ENCODE assay signal across 9 cellular contexts in the genomic region with DNA sequence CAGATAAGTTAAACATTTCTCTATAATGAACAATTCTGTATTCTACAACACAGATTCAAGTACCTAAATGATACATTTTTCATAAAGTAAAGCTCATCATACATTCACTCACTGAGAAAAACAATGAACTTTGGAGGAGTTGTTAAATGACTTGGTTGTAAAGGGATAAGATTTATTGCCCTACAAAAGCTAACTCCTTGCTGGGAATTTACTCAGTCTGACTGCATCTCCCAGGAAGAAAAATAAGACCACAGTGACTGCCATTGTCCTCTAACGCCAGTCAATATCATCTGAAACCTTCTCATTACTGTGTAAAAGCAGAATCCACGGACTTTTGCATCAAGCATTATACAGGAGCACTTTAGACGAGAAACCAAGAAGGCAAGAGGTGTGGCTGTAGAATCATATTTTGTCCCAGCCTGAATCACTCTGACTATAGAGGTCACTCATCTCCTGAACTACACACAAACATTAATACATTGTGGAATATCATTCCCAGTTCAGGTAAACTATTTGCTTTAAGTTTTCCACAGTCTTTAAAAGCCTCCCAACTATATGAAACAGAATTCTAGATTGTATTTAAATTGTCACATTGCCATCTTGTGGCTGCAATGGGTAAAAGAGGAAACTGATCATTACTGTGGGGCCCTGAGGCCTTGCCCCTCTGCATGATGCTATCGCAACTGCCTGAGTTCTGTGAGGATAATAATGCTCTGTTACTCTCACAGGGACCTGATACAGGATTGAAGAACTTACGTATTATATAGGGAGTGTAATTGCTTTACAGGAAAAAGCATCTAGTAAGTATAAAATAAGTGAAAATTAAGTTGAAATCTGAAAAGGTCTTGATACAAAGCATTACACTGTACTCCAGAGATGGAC.
DNase-seq lines count a peak whose midpoint lies in the region; ATAC-seq and TF ChIP-seq lines count a peak whose summit lies in the region.
"Had no signal": no experiment of that assay in that cellular context is flagged by ENCODE, and none has a peak within 500 bp of the region (broad histone marks: within the 10 kb centered on the region; RNA-seq: fewer than 3 reads in every experiment).

No MANE protein-coding gene starts in this region.

- in situ Hi-C loops in astrocyte of the spinal cord (cut with HindIII; ENCODE audit: low sequenced_read_pairs) = no loop called here

- H3K27ac Mint-ChIP-seq in mesothelial cell of epicardium = peak overlapping the region; percentile 64

- ATAC-seq in GM18520 (IDR thresholded peaks at IDR 0.05; ENCODE audit: unreplicated experiment) (peak; percentile 59), HG02943 (IDR thresholded peaks at IDR 0.05; ENCODE audit: low read depth, unreplicated experiment) (peak; percentile 59), left ventricle myocardium superior (no peak)

- H3K9me3 Mint-ChIP-seq in mesothelial cell of epicardium = no peaks in the 10 kb centered on the region

- no peaks in the 10 kb centered on the region for H3K27me3 Mint-ChIP-seq in mesothelial cell of epicardium (ENCODE audit: low read depth)

- peaks cover 19% of the 10 kb centered on the region for H3K4me1 Mint-ChIP-seq in mesothelial cell of epicardium

- H3K4me3 Mint-ChIP-seq in mesothelial cell of epicardium = no peak overlapping the region

- H3K36me3 Mint-ChIP-seq in mesothelial cell of epicardium = no peaks in the 10 kb centered on the region

- intact Hi-C loops in left ventricle myocardium superior (cut with micrococcal nuclease) = no loop called here

- H3K4me3 ChIP-seq in astrocyte of the spinal cord (ENCODE audit: low read depth, low read length) = no peak overlapping the region
- H3K4me3 ChIP-seq: SJSA1 had no signal

- DNase-seq in COLO668 (lab: John Stamatoyannopoulos, UW; ENCODE audit: unreplicated experiment) (peak; percentile 13), NCI-H345 treated with DMSO at 0.1 percent for 48 hours (lab: John Stamatoyannopoulos, UW; ENCODE audit: unreplicated experiment) (peak; percentile 17), astrocyte of the spinal cord (ENCODE audit: low read depth, low spot score) (peak; percentile 34), mesothelial cell of epicardium (ENCODE audit: low spot score in 2 of 2, unreplicated experiment in 2 of 2) (no peak), T1000 (lab: John Stamatoyannopoulos, UW) (no peak), left ventricle myocardium superior (no peak)

- TF ChIP-seq CTCF in astrocyte of the spinal cord (IDR thresholded peaks at IDR 0.05; ENCODE audit: low read depth, low read length) = peak; percentile 29
- TF ChIP-seq CTCF in mesothelial cell of epicardium (IDR thresholded peaks at IDR 0.05; ENCODE audit: unreplicated experiment) = peak; percentile 65

Comparison
In these comparisons a context has a peak if more than half of its experiments do, and no peak if none do; other contexts are left out.
1. DNase-seq: peak in COLO668 (single experiment), NCI-H345 treated with DMSO at 0.1 percent for 48 hours (single experiment) and astrocyte of the spinal cord (single experiment); none in mesothelial cell of epicardium (0 of 2), T1000 (single experiment) and left ventricle myocardium superior (single experiment).